17 cellular contexts compared by ENCODE assay signal in genomic region chr11:35725880-35726279, GRCh38.
DNase-seq lines count a peak whose midpoint lies in the region; ATAC-seq, FAIRE-seq and TF ChIP-seq lines count a peak whose summit lies in the region.
"Had no signal": no experiment of that assay in that cellular context is flagged by ENCODE, and none has a peak within 500 bp of the region (broad histone marks: within the 10 kb centered on the region; RNA-seq: fewer than 3 reads in every experiment).

No MANE protein-coding gene starts in this region.

- H3K4me1 ChIP-seq in pancreas = peaks cover 6 to 17% (median 14%) of the 10 kb centered on the region in 3 donors
- H3K4me1 ChIP-seq: Peyer's patch had no signal

- intact Hi-C loops in pancreas (cut with DNase I) = no loop called here

- FAIRE-seq in bronchial epithelial cell (lab: Jason Lieb, UNC) = no peak
- no peak for FAIRE-seq in pancreas (lab: Jason Lieb, UNC)
- FAIRE-seq: H1 had no signal

- 90 to 93% methylated on average over 2 of the region's 2 CpGs for WGBS in pancreas, 2 donors

- DNase-seq in GM03348 (ENCODE audit: low spot score) = peak; percentile 6
- DNase-seq in MG63 = peak; percentile 32
- DNase-seq in bronchial epithelial cell (ENCODE audit: low read depth) = peak; percentile 81
- peak; percentile 89 for DNase-seq in myocyte (ENCODE audit: low read depth)
- no peak for DNase-seq in pancreas
- no peak for DNase-seq in iPS-NIHi7 (ENCODE audit: extremely low spot score)
- DNase-seq in omental fat pad (ENCODE audit: low spot score) = no peak
- no peak for DNase-seq in epidermal melanocyte (ENCODE audit: insufficient read length, low spot score)
- DNase-seq: activated CD8-positive, alpha-beta memory T cell treated with anti-CD3 and anti-CD28 coated beads, Interleukin-2, amount 50 U/mL, for 48 hours; effector memory CD8-positive, alpha-beta T cell; Kasumi-1; mucosa of descending colon; NCI-H2227 treated with DMSO at 0.1 percent for 48 hours had no signal

- no peaks in the 10 kb centered on the region for H3K27me3 ChIP-seq in MG63
- H3K27me3 ChIP-seq in bronchial epithelial cell (ENCODE audit: control insufficient read depth, insufficient read depth, low read length) = no peaks in the 10 kb centered on the region
- no peaks in the 10 kb centered on the region for H3K27me3 ChIP-seq in pancreas
- H3K27me3 ChIP-seq: Peyer's patch, right atrium auricular region had no signal

- no peak overlapping the region for H3K4me3 ChIP-seq in MG63
- H3K4me3 ChIP-seq in bronchial epithelial cell (ENCODE audit: low read depth, low read length) = no peak overlapping the region
- no peak overlapping the region for H3K4me3 ChIP-seq in pancreas
- H3K4me3 ChIP-seq: mucosa of descending colon, Peyer's patch, right atrium auricular region had no signal

- H3K9me3 ChIP-seq in MG63 = peaks cover 9% of the 10 kb centered on the region
- no peaks in the 10 kb centered on the region for H3K9me3 ChIP-seq in pancreas

- ATAC-seq in pancreas (no peak), omental fat pad (ENCODE audit: low FRiP score) (no peak)
- ATAC-seq: effector memory CD8-positive, alpha-beta T cell; mucosa of descending colon had no signal

- no peak overlapping the region for H3K27ac ChIP-seq in pancreas
- H3K27ac ChIP-seq: Peyer's patch, right atrium auricular region, VCaP had no signal

- no peak for TF ChIP-seq CTCF in bronchial epithelial cell (IDR thresholded peaks at IDR 0.05; ENCODE audit: insufficient read depth, low read length, severe bottlenecking)
- no peak for TF ChIP-seq CTCF in pancreas (IDR thresholded peaks at IDR 0.05)
- TF ChIP-seq CTCF in omental fat pad (IDR thresholded peaks at IDR 0.05) = no peak

- H3K36me3 ChIP-seq in MG63 = peaks cover 43% of the 10 kb centered on the region
- H3K36me3 ChIP-seq in bronchial epithelial cell (ENCODE audit: control insufficient read depth, insufficient read depth, low read length) = peaks cover 1% of the 10 kb centered on the region
- H3K36me3 ChIP-seq in pancreas = peaks cover 0 to 18% (median 3%) of the 10 kb centered on the region in 3 donors

Comparison
In these comparisons a context has a peak if more than half of its experiments do, and no peak if none do; other contexts are left out.
1. DNase-seq: peak in GM03348 (single experiment), MG63 (single experiment), bronchial epithelial cell (single experiment) and myocyte (single experiment); none in pancreas (0 of 6), iPS-NIHi7 (single experiment), omental fat pad (single experiment) and epidermal melanocyte (single experiment).